8 cellular contexts compared by ENCODE assay signal in genomic region chr17:10618202-10618635, GRCh38. TPM values are rescaled to one million over a fixed set of nuclear protein-coding genes. Genes with fewer than 3 reads are reported as not detected.
DNase-seq lines count a peak whose midpoint lies in the region; ATAC-seq and TF ChIP-seq lines count a peak whose summit lies in the region.

No MANE protein-coding gene starts in this region.

- H3K4me1 ChIP-seq in BE2C (no peaks in the 10 kb centered on the region), NT2/D1 (ENCODE audit: insufficient read depth, insufficient read length) (peaks cover 8% of the 10 kb centered on the region), fibroblast of lung (ENCODE audit: control insufficient read depth, extremely low read depth, insufficient read depth, low read length) (no peaks in the 10 kb centered on the region), neural progenitor cell (no peaks in the 10 kb centered on the region), suprapubic skin (peaks cover 27% of the 10 kb centered on the region)

- no peak for TF ChIP-seq EP300 in suprapubic skin (IDR thresholded peaks at IDR 0.05)

- no peak for TF ChIP-seq POLR2A in suprapubic skin (IDR thresholded peaks at IDR 0.05)

- peak overlapping the region; percentile 44 for H3K4me3 Mint-ChIP-seq in neural progenitor cell

- no peaks in the 10 kb centered on the region for H3K27me3 ChIP-seq in BE2C
- H3K27me3 ChIP-seq in NT2/D1 (ENCODE audit: insufficient read depth, insufficient read length): no peaks in the 10 kb centered on the region
- no peaks in the 10 kb centered on the region for H3K27me3 ChIP-seq in fibroblast of lung (ENCODE audit: control insufficient read depth, insufficient read depth, low read length)
- no peaks in the 10 kb centered on the region for H3K27me3 ChIP-seq in neural progenitor cell
- no peaks in the 10 kb centered on the region for H3K27me3 ChIP-seq in suprapubic skin

- H3F3A ChIP-seq in neural progenitor cell (ENCODE audit: low read depth): peaks cover 5% of the 10 kb centered on the region

- H3K36me3 ChIP-seq in BE2C: no peaks in the 10 kb centered on the region
- no peaks in the 10 kb centered on the region for H3K36me3 ChIP-seq in NT2/D1 (ENCODE audit: insufficient read depth, insufficient read length, low read length)
- no peaks in the 10 kb centered on the region for H3K36me3 ChIP-seq in fibroblast of lung (ENCODE audit: control insufficient read depth, insufficient read depth, low read length)
- no peaks in the 10 kb centered on the region for H3K36me3 ChIP-seq in neural progenitor cell
- H3K36me3 ChIP-seq in suprapubic skin: no peaks in the 10 kb centered on the region

- H3K9ac ChIP-seq in NT2/D1 (ENCODE audit: insufficient read length, low read depth): no peak overlapping the region
- H3K9ac ChIP-seq in fibroblast of lung (ENCODE audit: insufficient read depth, low read length): no peak overlapping the region
- H3K9ac ChIP-seq in neural progenitor cell: no peak overlapping the region

- DNase-seq in BE2C: peak; percentile 46
- DNase-seq in NT2/D1 (ENCODE audit: low read depth, low spot score): peak; percentile 62
- peak; percentile 37 for DNase-seq in activated T-cell treated with anti-CD3 and anti-CD28 coated beads for 4 hours
- peak; percentile 46 to 71 for DNase-seq in fibroblast of lung (ENCODE audit: low read depth in 2 of 2)
- peak; percentile 87 for DNase-seq in neural progenitor cell (ENCODE audit: low spot score)
- DNase-seq in suprapubic skin (ENCODE audit: low spot score in 2 of 2): no peak

- TF ChIP-seq CTCF in BE2C (IDR thresholded peaks at IDR 0.05; ENCODE audit: low read depth, low read length) (peak; percentile 80), fibroblast of lung (conservative IDR thresholded peaks at IDR 0.05 in 1 of 2, IDR thresholded peaks at IDR 0.05 in 1 of 2; ENCODE audit: low read depth in 1 of 2, low read length in 2 of 2) (peak; percentile 94 to 96), neural progenitor cell (IDR thresholded peaks at IDR 0.05) (peak; percentile 93), suprapubic skin (IDR thresholded peaks at IDR 0.05) (peak; percentile 55 to 88)

- H3K4me2 ChIP-seq in fibroblast of lung (ENCODE audit: extremely low read depth, insufficient read depth, low read length) (no peak overlapping the region), neural progenitor cell (no peak overlapping the region)

- H3K9me3 ChIP-seq in BE2C (no peaks in the 10 kb centered on the region), NT2/D1 (ENCODE audit: insufficient read depth, low read length) (no peaks in the 10 kb centered on the region), fibroblast of lung (ENCODE audit: control insufficient read depth, insufficient read depth, low read depth, low read length) (no peaks in the 10 kb centered on the region), neural progenitor cell (ENCODE audit: low read depth) (no peaks in the 10 kb centered on the region), suprapubic skin (no peaks in the 10 kb centered on the region)

- H2AFZ ChIP-seq in fibroblast of lung (ENCODE audit: low read length): no peak overlapping the region
- H2AFZ ChIP-seq in neural progenitor cell (replicated peaks): peak overlapping the region; percentile 53

- H3K79me2 ChIP-seq in fibroblast of lung (ENCODE audit: control insufficient read depth, insufficient read depth, low read length) (no peaks in the 10 kb centered on the region), neural progenitor cell (ENCODE audit: low read depth) (no peaks in the 10 kb centered on the region)

- WGBS in suprapubic skin: 7% methylated on average over 7 of the region's 7 CpGs

- peak overlapping the region; percentile 62 for H3K27ac Mint-ChIP-seq in neural progenitor cell

- H4K20me1 ChIP-seq in fibroblast of lung (ENCODE audit: control insufficient read depth, extremely low read depth, insufficient read depth, low read length) (no peaks in the 10 kb centered on the region), neural progenitor cell (ENCODE audit: low read depth) (no peaks in the 10 kb centered on the region)

- H3K9me3 Mint-ChIP-seq in neural progenitor cell: no peaks in the 10 kb centered on the region

- H3K36me3 Mint-ChIP-seq in neural progenitor cell: no peaks in the 10 kb centered on the region

- no peak overlapping the region for H3K27ac ChIP-seq in fibroblast of lung (ENCODE audit: insufficient read depth, low read length)
- no peak overlapping the region for H3K27ac ChIP-seq in neural progenitor cell
- H3K27ac ChIP-seq in suprapubic skin: no peak overlapping the region

- peaks cover 10% of the 10 kb centered on the region for H3K27me3 Mint-ChIP-seq in neural progenitor cell (ENCODE audit: insufficient read depth, low read depth)

- H3K4me3 ChIP-seq in BE2C (ENCODE audit: low read depth, low read length) (no peak overlapping the region), NT2/D1 (ENCODE audit: insufficient read length, low read depth) (no peak overlapping the region), fibroblast of lung (replicated peaks in 1 of 4; ENCODE audit: control extremely low read depth in 1 of 4, insufficient read depth in 1 of 4, low read depth in 3 of 4, low read length in 4 of 4) (no peak overlapping the region), neural progenitor cell (no peak overlapping the region), suprapubic skin (no peak overlapping the region)

- ATAC-seq in GM18907 (IDR thresholded peaks at IDR 0.05; ENCODE audit: unreplicated experiment) (peak; percentile 77), HG03432 (IDR thresholded peaks at IDR 0.05; ENCODE audit: unreplicated experiment) (peak; percentile 78)

- H3K4me1 Mint-ChIP-seq in neural progenitor cell: peaks cover 4% of the 10 kb centered on the region

RNA-seq across cellular contexts. Expression of gene MYH3, which starts 38.9 kb away (rescaled TPM):
- not detected for polyA plus RNA-seq in BE2C (2012; ENCODE audit: insufficient read depth, insufficient read length, low read depth)
- total RNA-seq in fibroblast of lung (0.50 and 0.51 TPM in 2 replicates), neural progenitor cell (ENCODE audit: low replicate concordance) (0.36 and 0.40 TPM in 2 replicates), suprapubic skin (1 to 10 TPM in 2 of 4 donors, under 1 TPM in 2; 0.89 to 6.5 (median 1.1) TPM)
- polyA plus RNA-seq in fibroblast of lung: 0.25 and 1.0 TPM in 2 replicates
- polyA plus RNA-seq in fibroblast of lung (2012): 0.44 and 0.52 TPM in 2 replicates
- polyA minus RNA-seq in fibroblast of lung (ENCODE audit: low replicate concordance): not detected in 2 replicates

Comparison
In these comparisons a context has a peak if more than half of its experiments do, and no peak if none do; other contexts are left out.
1. DNase-seq: peak in BE2C (single experiment), NT2/D1 (single experiment), activated T-cell treated with anti-CD3 and anti-CD28 coated beads for 4 hours (single experiment), fibroblast of lung (2 of 2) and neural progenitor cell (single experiment); none in suprapubic skin (0 of 2).
2. Peak in every context shown above with its lines, with median percentiles within 50 percentile points of each other: CTCF ChIP-seq.